1 cellular context compared by ENCODE assay signal in genomic region chr1:205191127-205191577, GRCh38.
TF ChIP-seq lines count a peak whose summit lies in the region.

No MANE protein-coding gene starts in this region.

TF ChIP-seq in HepG2, 621 proteins besides CTCF, POLR2A, EP300 and RAD21 (continued from another document and continues in another):
- TF ChIP-seq ZNF703 (CRISPR knock-in tag; IDR thresholded peaks at IDR 0.05; ENCODE audit: borderline replicate concordance) (no peak), SMC3 (IDR thresholded peaks at IDR 0.05; ENCODE audit: low read length) (no peak), KDM2A (CRISPR knock-in tag; IDR thresholded peaks at IDR 0.05; ENCODE audit: borderline replicate concordance, low read depth) (0 out of 2 replicates have a peak, but pooled peaks have one; percentile 21), ZNF879 (CRISPR knock-in tag; IDR thresholded peaks at IDR 0.05) (no peak), KDM5B (CRISPR knock-in tag; IDR thresholded peaks at IDR 0.05; ENCODE audit: borderline replicate concordance) (no peak), HNRNPUL1 (IDR thresholded peaks at IDR 0.05; ENCODE audit: low read depth, low read length) (no peak), ZHX1 (CRISPR knock-in tag; IDR thresholded peaks at IDR 0.05; ENCODE audit: low read depth) (no peak), ZNF292 (CRISPR knock-in tag; IDR thresholded peaks at IDR 0.05; ENCODE audit: borderline replicate concordance, low read depth) (peak; percentile 73; the same call in 1 of the 2 replicates), ZNF75D (CRISPR knock-in tag; IDR thresholded peaks at IDR 0.05; ENCODE audit: borderline replicate concordance) (no peak), SRSF1 (optimal IDR thresholded peaks at IDR 0.05; ENCODE audit: low read depth, low read length) (no peak), SALL1 (CRISPR knock-in tag; IDR thresholded peaks at IDR 0.05) (peak; percentile 44; the same call in 1 of the 2 replicates), TEAD3 (CRISPR knock-in tag; optimal IDR thresholded peaks at IDR 0.05; ENCODE audit: borderline replicate concordance) (peak; percentile 85), STAG1 (CRISPR knock-in tag; IDR thresholded peaks at IDR 0.05) (no peak), KMT2B (CRISPR knock-in tag; IDR thresholded peaks at IDR 0.05) (no peak), NONO (IDR thresholded peaks at IDR 0.05) (no peak), NONO (CRISPR knock-in tag; conservative IDR thresholded peaks at IDR 0.05) (peak; percentile 45; the same call in 1 of the 2 replicates), PLRG1 (conservative IDR thresholded peaks at IDR 0.05) (no peak), ZNF33B (CRISPR knock-in tag; IDR thresholded peaks at IDR 0.05) (no peak), TSC22D2 (CRISPR knock-in tag; IDR thresholded peaks at IDR 0.05; ENCODE audit: borderline replicate concordance) (no peak), FLYWCH1 (CRISPR knock-in tag; IDR thresholded peaks at IDR 0.05) (no peak), NFKB2 (CRISPR knock-in tag; IDR thresholded peaks at IDR 0.05; ENCODE audit: borderline replicate concordance) (no peak), RFXANK (CRISPR knock-in tag; IDR thresholded peaks at IDR 0.05) (0 out of 2 replicates have a peak, but pooled peaks have one; percentile 30)
- TF ChIP-seq, protein P1, sequence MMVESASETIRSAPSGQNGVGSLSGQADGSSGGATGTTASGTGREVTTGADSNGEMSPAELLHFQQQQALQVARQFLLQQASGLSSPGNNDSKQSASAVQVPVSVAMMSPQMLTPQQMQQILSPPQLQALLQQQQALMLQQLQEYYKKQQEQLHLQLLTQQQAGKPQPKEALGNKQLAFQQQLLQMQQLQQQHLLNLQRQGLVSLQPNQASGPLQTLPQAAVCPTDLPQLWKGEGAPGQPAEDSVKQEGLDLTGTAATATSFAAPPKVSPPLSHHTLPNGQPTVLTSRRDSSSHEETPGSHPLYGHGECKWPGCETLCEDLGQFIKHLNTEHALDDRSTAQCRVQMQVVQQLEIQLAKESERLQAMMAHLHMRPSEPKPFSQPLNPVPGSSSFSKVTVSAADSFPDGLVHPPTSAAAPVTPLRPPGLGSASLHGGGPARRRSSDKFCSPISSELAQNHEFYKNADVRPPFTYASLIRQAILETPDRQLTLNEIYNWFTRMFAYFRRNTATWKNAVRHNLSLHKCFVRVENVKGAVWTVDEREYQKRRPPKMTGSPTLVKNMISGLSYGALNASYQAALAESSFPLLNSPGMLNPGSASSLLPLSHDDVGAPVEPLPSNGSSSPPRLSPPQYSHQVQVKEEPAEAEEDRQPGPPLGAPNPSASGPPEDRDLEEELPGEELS (CRISPR knock-in tag; IDR thresholded peaks at IDR 0.05), result no peak
- TF ChIP-seq, protein P2, sequence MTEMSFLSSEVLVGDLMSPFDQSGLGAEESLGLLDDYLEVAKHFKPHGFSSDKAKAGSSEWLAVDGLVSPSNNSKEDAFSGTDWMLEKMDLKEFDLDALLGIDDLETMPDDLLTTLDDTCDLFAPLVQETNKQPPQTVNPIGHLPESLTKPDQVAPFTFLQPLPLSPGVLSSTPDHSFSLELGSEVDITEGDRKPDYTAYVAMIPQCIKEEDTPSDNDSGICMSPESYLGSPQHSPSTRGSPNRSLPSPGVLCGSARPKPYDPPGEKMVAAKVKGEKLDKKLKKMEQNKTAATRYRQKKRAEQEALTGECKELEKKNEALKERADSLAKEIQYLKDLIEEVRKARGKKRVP (CRISPR knock-in tag; IDR thresholded peaks at IDR 0.05), result 0 out of 4 replicates have a peak, but pooled peaks of 1 of the 2 experiments have one; percentile 17
- TF ChIP-seq, protein P3, sequence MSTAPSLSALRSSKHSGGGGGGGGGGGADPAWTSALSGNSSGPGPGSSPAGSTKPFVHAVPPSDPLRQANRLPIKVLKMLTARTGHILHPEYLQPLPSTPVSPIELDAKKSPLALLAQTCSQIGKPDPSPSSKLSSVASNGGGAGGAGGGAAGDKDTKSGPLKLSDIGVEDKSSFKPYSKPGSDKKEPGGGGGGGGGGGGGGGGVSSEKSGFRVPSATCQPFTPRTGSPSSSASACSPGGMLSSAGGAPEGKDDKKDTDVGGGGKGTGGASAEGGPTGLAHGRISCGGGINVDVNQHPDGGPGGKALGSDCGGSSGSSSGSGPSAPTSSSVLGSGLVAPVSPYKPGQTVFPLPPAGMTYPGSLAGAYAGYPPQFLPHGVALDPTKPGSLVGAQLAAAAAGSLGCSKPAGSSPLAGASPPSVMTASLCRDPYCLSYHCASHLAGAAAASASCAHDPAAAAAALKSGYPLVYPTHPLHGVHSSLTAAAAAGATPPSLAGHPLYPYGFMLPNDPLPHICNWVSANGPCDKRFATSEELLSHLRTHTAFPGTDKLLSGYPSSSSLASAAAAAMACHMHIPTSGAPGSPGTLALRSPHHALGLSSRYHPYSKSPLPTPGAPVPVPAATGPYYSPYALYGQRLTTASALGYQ (CRISPR knock-in tag; IDR thresholded peaks at IDR 0.05), result no peak
- TF ChIP-seq, protein P4, sequence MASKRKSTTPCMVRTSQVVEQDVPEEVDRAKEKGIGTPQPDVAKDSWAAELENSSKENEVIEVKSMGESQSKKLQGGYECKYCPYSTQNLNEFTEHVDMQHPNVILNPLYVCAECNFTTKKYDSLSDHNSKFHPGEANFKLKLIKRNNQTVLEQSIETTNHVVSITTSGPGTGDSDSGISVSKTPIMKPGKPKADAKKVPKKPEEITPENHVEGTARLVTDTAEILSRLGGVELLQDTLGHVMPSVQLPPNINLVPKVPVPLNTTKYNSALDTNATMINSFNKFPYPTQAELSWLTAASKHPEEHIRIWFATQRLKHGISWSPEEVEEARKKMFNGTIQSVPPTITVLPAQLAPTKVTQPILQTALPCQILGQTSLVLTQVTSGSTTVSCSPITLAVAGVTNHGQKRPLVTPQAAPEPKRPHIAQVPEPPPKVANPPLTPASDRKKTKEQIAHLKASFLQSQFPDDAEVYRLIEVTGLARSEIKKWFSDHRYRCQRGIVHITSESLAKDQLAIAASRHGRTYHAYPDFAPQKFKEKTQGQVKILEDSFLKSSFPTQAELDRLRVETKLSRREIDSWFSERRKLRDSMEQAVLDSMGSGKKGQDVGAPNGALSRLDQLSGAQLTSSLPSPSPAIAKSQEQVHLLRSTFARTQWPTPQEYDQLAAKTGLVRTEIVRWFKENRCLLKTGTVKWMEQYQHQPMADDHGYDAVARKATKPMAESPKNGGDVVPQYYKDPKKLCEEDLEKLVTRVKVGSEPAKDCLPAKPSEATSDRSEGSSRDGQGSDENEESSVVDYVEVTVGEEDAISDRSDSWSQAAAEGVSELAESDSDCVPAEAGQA (IDR thresholded peaks at IDR 0.05; ENCODE audit: low read depth), result no peak
- TF ChIP-seq, protein P4 (CRISPR knock-in tag; IDR thresholded peaks at IDR 0.05; ENCODE audit: borderline replicate concordance), result no peak
- TF ChIP-seq, protein P5, sequence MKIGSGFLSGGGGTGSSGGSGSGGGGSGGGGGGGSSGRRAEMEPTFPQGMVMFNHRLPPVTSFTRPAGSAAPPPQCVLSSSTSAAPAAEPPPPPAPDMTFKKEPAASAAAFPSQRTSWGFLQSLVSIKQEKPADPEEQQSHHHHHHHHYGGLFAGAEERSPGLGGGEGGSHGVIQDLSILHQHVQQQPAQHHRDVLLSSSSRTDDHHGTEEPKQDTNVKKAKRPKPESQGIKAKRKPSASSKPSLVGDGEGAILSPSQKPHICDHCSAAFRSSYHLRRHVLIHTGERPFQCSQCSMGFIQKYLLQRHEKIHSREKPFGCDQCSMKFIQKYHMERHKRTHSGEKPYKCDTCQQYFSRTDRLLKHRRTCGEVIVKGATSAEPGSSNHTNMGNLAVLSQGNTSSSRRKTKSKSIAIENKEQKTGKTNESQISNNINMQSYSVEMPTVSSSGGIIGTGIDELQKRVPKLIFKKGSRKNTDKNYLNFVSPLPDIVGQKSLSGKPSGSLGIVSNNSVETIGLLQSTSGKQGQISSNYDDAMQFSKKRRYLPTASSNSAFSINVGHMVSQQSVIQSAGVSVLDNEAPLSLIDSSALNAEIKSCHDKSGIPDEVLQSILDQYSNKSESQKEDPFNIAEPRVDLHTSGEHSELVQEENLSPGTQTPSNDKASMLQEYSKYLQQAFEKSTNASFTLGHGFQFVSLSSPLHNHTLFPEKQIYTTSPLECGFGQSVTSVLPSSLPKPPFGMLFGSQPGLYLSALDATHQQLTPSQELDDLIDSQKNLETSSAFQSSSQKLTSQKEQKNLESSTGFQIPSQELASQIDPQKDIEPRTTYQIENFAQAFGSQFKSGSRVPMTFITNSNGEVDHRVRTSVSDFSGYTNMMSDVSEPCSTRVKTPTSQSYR (CRISPR knock-in tag; IDR thresholded peaks at IDR 0.05; ENCODE audit: borderline replicate concordance), result peak; percentile 73; the same call in 1 of the 2 replicates
- TF ChIP-seq, protein P6, sequence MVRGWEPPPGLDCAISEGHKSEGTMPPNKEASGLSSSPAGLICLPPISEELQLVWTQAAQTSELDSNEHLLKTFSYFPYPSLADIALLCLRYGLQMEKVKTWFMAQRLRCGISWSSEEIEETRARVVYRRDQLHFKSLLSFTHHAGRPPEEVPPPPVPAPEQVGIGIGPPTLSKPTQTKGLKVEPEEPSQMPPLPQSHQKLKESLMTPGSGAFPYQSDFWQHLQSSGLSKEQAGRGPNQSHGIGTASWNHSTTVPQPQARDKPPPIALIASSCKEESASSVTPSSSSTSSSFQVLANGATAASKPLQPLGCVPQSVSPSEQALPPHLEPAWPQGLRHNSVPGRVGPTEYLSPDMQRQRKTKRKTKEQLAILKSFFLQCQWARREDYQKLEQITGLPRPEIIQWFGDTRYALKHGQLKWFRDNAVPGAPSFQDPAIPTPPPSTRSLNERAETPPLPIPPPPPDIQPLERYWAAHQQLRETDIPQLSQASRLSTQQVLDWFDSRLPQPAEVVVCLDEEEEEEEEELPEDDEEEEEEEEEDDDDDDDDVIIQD (CRISPR knock-in tag; IDR thresholded peaks at IDR 0.05; ENCODE audit: low read depth), result peak; percentile 36; the same call in 1 of the 2 replicates
- TF ChIP-seq, protein P7, sequence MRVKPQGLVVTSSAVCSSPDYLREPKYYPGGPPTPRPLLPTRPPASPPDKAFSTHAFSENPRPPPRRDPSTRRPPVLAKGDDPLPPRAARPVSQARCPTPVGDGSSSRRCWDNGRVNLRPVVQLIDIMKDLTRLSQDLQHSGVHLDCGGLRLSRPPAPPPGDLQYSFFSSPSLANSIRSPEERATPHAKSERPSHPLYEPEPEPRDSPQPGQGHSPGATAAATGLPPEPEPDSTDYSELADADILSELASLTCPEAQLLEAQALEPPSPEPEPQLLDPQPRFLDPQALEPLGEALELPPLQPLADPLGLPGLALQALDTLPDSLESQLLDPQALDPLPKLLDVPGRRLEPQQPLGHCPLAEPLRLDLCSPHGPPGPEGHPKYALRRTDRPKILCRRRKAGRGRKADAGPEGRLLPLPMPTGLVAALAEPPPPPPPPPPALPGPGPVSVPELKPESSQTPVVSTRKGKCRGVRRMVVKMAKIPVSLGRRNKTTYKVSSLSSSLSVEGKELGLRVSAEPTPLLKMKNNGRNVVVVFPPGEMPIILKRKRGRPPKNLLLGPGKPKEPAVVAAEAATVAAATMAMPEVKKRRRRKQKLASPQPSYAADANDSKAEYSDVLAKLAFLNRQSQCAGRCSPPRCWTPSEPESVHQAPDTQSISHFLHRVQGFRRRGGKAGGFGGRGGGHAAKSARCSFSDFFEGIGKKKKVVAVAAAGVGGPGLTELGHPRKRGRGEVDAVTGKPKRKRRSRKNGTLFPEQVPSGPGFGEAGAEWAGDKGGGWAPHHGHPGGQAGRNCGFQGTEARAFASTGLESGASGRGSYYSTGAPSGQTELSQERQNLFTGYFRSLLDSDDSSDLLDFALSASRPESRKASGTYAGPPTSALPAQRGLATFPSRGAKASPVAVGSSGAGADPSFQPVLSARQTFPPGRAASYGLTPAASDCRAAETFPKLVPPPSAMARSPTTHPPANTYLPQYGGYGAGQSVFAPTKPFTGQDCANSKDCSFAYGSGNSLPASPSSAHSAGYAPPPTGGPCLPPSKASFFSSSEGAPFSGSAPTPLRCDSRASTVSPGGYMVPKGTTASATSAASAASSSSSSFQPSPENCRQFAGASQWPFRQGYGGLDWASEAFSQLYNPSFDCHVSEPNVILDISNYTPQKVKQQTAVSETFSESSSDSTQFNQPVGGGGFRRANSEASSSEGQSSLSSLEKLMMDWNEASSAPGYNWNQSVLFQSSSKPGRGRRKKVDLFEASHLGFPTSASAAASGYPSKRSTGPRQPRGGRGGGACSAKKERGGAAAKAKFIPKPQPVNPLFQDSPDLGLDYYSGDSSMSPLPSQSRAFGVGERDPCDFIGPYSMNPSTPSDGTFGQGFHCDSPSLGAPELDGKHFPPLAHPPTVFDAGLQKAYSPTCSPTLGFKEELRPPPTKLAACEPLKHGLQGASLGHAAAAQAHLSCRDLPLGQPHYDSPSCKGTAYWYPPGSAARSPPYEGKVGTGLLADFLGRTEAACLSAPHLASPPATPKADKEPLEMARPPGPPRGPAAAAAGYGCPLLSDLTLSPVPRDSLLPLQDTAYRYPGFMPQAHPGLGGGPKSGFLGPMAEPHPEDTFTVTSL (CRISPR knock-in tag; IDR thresholded peaks at IDR 0.05; ENCODE audit: borderline replicate concordance), result 0 out of 2 replicates have a peak, but pooled peaks have one; percentile 21
- TF ChIP-seq, protein P8, sequence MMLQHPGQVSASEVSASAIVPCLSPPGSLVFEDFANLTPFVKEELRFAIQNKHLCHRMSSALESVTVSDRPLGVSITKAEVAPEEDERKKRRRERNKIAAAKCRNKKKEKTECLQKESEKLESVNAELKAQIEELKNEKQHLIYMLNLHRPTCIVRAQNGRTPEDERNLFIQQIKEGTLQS (CRISPR knock-in tag; IDR thresholded peaks at IDR 0.05), result no peak
